Comparison of ENCODE assay signal across 19 cellular contexts in genomic region chr11:20087118-20087521, GRCh38.
DNase-seq lines count a peak whose midpoint lies in the region; TF ChIP-seq lines count a peak whose summit lies in the region.
"Had no signal": no experiment of that assay in that cellular context is flagged by ENCODE, and none has a peak within 500 bp of the region (broad histone marks: within the 10 kb centered on the region; RNA-seq: fewer than 3 reads in every experiment).

No MANE protein-coding gene starts in this region.

- H3K9ac ChIP-seq in mammary epithelial cell (ENCODE audit: insufficient read depth, low read length) = no peak overlapping the region

- POLR2A ChIA-PET in MCF 10A (lab: Yijun Ruan, JAX) = no interaction called here

- H3K9me3 ChIP-seq in mammary epithelial cell (replicated peaks; ENCODE audit: insufficient read depth, low read length) = no peaks in the 10 kb centered on the region
- H3K9me3 ChIP-seq: breast epithelium, neutrophil, sigmoid colon, suprapubic skin had no signal

- H3K27me3 Mint-ChIP-seq in MCF 10A (ENCODE audit: insufficient read depth, unreplicated experiment) (no peaks in the 10 kb centered on the region), nephron progenitor cell (ENCODE audit: low read depth, poor library complexity) (no peaks in the 10 kb centered on the region)

- H3K27ac Mint-ChIP-seq in MCF 10A (ENCODE audit: low read depth, unreplicated experiment) = peak overlapping the region; percentile 34
- peak overlapping the region; percentile 79 for H3K27ac Mint-ChIP-seq in nephron progenitor cell

- no peak overlapping the region for H3K4me2 ChIP-seq in mammary epithelial cell (ENCODE audit: insufficient read depth, low read depth, low read length)
- H3K4me2 ChIP-seq: hepatocyte had no signal

- TF ChIP-seq CTCF in MCF 10A (IDR thresholded peaks at IDR 0.05; ENCODE audit: unreplicated experiment) = no peak
- TF ChIP-seq CTCF in mammary epithelial cell (conservative IDR thresholded peaks at IDR 0.05 in 1 of 2, IDR thresholded peaks at IDR 0.05 in 1 of 2; ENCODE audit: extremely low read depth in 1 of 2, insufficient read depth in 1 of 2, low read depth in 1 of 2, low read length in 2 of 2) = no peak
- no peak for TF ChIP-seq CTCF in nephron progenitor cell (IDR thresholded peaks at IDR 0.05)

- no peaks in the 10 kb centered on the region for H3K79me2 ChIP-seq in mammary epithelial cell (ENCODE audit: insufficient read depth, low read length)
- H3K79me2 ChIP-seq: hepatocyte had no signal

- intact Hi-C loops in MCF 10A (cut with micrococcal nuclease) (no loop called here), mammary epithelial cell (cut with micrococcal nuclease) (no loop called here)

- no peak overlapping the region for H3K27ac ChIP-seq in mammary epithelial cell (ENCODE audit: insufficient read depth, low read depth, low read length)
- H3K27ac ChIP-seq: 22Rv1, breast epithelium, hepatocyte, neutrophil, sigmoid colon, suprapubic skin had no signal

- dilution Hi-C loops in mammary epithelial cell (cut with HindIII; ENCODE audit: low sequenced_read_pairs) = no loop called here

- no peak overlapping the region for H3K4me3 Mint-ChIP-seq in MCF 10A (ENCODE audit: unreplicated experiment)
- no peak overlapping the region for H3K4me3 Mint-ChIP-seq in nephron progenitor cell

- H2AFZ ChIP-seq in mammary epithelial cell (ENCODE audit: low read depth, low read length) = no peak overlapping the region
- H2AFZ ChIP-seq: hepatocyte had no signal

- no TSS peak for BruUV-seq in MCF 10A (replicated peaks; lab: Mats Ljungman, UMichigan)
- BruUV-seq in mammary epithelial cell (replicated peaks; lab: Mats Ljungman, UMichigan) = no TSS peak

- in situ Hi-C loops in mammary epithelial cell (cut with MboI; ENCODE audit: low sequenced_read_pairs in 2 of 2) = no loop called here

- no peaks in the 10 kb centered on the region for H3K4me1 ChIP-seq in mammary epithelial cell (ENCODE audit: insufficient read depth, low read length)
- H3K4me1 ChIP-seq: breast epithelium, suprapubic skin had no signal

- WGBS in mammary epithelial cell (ENCODE audit: low coverage, missing lambda C conversion rate) = 36% methylated on average over 7 of the region's 7 CpGs

- no peak overlapping the region for H3K4me3 ChIP-seq in mammary epithelial cell (replicated peaks in 1 of 3; ENCODE audit: insufficient read depth in 1 of 3, low read depth in 2 of 3, low read length in 3 of 3)
- H3K4me3 ChIP-seq: breast epithelium, hepatocyte, sigmoid colon, suprapubic skin had no signal

- no peaks in the 10 kb centered on the region for H3K9me3 Mint-ChIP-seq in MCF 10A (ENCODE audit: unreplicated experiment)
- no peaks in the 10 kb centered on the region for H3K9me3 Mint-ChIP-seq in nephron progenitor cell

- H4K20me1 ChIP-seq in mammary epithelial cell (ENCODE audit: insufficient read depth, low read length) = no peaks in the 10 kb centered on the region

- H3K36me3 Mint-ChIP-seq in MCF 10A (ENCODE audit: insufficient read depth, unreplicated experiment) (peaks cover 100% of the 10 kb centered on the region), nephron progenitor cell (ENCODE audit: low read depth) (peaks cover 90% of the 10 kb centered on the region)

- DNase-seq in MCF 10A (ENCODE audit: unreplicated experiment) (no peak), mammary epithelial cell (no peak), dedifferentiated amniotic fluid mesenchymal stem cell (ENCODE audit: extremely low spot score) (peak; percentile 37), nephron progenitor cell (no peak), NCI-H526 (lab: John Stamatoyannopoulos, UW) (no peak), NCI-H446 treated with DMSO at 0.1 percent for 48 hours (lab: John Stamatoyannopoulos, UW) (no peak), NCI-H128 (lab: John Stamatoyannopoulos, UW; ENCODE audit: unreplicated experiment) (no peak)
- no peak for DNase-seq in activated CD4-positive, CD25-positive, alpha-beta regulatory T cell (lab: John Stamatoyannopoulos, UW)
- DNase-seq: activated CD4-positive, alpha-beta T cell treated with anti-CD3 and anti-CD28 coated beads, Interleukin-2, amount 50 U/mL, for 1 hour; activated naive CD4-positive, alpha-beta T cell treated with Interleukin-2 at 50 U/mL for 16 hours; midbrain; NCI-H1930; sigmoid colon; stimulated activated CD4-positive, alpha-beta T cell treated with anti-CD3 and anti-CD28 coated beads, Interleukin-2, amount 100 ng/mL, for 48 hours had no signal

- CTCF ChIA-PET in MCF 10A (lab: Yijun Ruan, JAX) = interaction anchor here (1.1 to 1.9 kb wide), 3 partner anchors 8 to 137 kb away, joined by 4 to 6 read pairs (median 4); no protein-coding TSS in a partner anchor
- CTCF ChIA-PET in mammary epithelial cell (lab: Charles Lee; ENCODE audit: low non-redundant PET) = no interaction called here

- H3K4me1 Mint-ChIP-seq in MCF 10A (ENCODE audit: insufficient read depth, unreplicated experiment) = peaks cover 9% of the 10 kb centered on the region
- H3K4me1 Mint-ChIP-seq in nephron progenitor cell = peaks cover 52% of the 10 kb centered on the region

- H3K27me3 ChIP-seq in mammary epithelial cell (ENCODE audit: insufficient read depth, low read length) = no peaks in the 10 kb centered on the region
- H3K27me3 ChIP-seq: breast epithelium, hepatocyte, neutrophil, sigmoid colon, suprapubic skin had no signal

- peaks cover 2% of the 10 kb centered on the region for H3K36me3 ChIP-seq in mammary epithelial cell (ENCODE audit: insufficient read depth, low read length)
- H3K36me3 ChIP-seq: breast epithelium had no signal
